Comparison of ENCODE assay signal across 24 cellular contexts in the genomic region with DNA sequence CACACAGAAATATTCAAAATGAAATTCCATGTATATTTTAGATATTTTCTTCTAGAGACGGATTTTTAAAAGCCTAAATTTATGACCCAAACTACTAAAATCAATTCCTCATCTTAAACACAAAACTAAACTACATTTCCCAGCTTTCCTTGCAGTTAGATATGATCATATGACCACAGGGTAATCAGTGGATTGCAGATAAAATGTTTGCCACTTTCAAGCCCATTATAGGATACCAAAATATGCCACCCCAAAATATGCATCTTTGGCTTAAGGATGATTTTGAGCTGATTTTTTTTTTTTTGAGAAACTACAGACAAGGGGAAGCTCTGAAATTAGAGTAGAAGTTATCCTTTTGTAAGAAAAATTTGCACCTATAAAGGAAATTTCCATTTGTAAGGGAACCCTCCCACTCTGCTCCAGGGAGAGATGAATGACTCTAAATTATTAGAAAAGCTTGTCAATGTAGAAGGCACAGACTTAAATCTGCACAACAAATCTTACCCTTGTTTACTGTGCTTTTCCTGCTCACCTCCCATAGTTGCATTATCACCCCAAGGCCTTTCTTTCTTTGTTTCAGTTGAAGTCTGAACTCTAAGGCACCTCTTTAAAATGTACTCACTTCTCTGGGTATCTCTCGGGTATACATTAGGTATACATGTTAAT.
"Had no signal": no experiment of that assay in that cellular context is flagged by ENCODE, and none has a peak within 500 bp of the region (broad histone marks: within the 10 kb centered on the region; RNA-seq: fewer than 3 reads in every experiment).

No MANE protein-coding gene starts in this region.

- H3K36me3 Mint-ChIP-seq: activated naive CD8-positive, alpha-beta T cell treated with anti-CD3 and anti-CD28 coated beads, Interleukin-2, amount 10 ng/mL, durations not matched to agents 7 days and 5 days; natural killer cell; type B pancreatic cell had no signal

- H3K4me3 ChIP-seq: coronary artery, gastroesophageal sphincter, heart left ventricle, pancreas, psoas muscle, right atrium auricular region, thoracic aorta had no signal

- H3K27me3 Mint-ChIP-seq: activated CD4-positive, alpha-beta memory T cell treated with anti-CD3 and anti-CD28 coated beads, Interleukin-2, amount 10 ng/mL, durations not matched to agents 7 days and 5 days; activated CD4-positive, alpha-beta T cell treated with anti-CD3 and anti-CD28 coated beads, Interleukin-2, amount 10 ng/mL, durations not matched to agents 24 days and 14 days; activated naive CD8-positive, alpha-beta T cell treated with anti-CD3 and anti-CD28 coated beads, Interleukin-2, amount 10 ng/mL, durations not matched to agents 7 days and 5 days; type B pancreatic cell had no signal

- H3K4me3 Mint-ChIP-seq: activated CD4-positive, alpha-beta memory T cell treated with anti-CD3 and anti-CD28 coated beads, Interleukin-2, amount 10 ng/mL, durations not matched to agents 7 days and 5 days; activated CD4-positive, alpha-beta T cell treated with anti-CD3 and anti-CD28 coated beads, Interleukin-2, amount 10 ng/mL, durations not matched to agents 24 days and 14 days; activated naive CD4-positive, alpha-beta T cell treated with anti-CD3 and anti-CD28 coated beads for 36 hours; activated naive CD8-positive, alpha-beta T cell treated with anti-CD3 and anti-CD28 coated beads, Interleukin-2, amount 10 ng/mL, durations not matched to agents 7 days and 5 days; activated T-cell treated with anti-CD3 and anti-CD28 coated beads, Interleukin-2, amount 50 U/mL, for 72 hours; natural killer cell; T-helper 1 cell treated with Interleukin-12 subunit alpha and Interleukin-12 subunit beta and Interleukin-4 antibody, amounts not matched to agents 30 μg/mL and 1 μg/mL, for 36 hours; type B pancreatic cell had no signal

- DNase-seq: activated CD4-positive, alpha-beta memory T cell treated with anti-CD3 and anti-CD28 coated beads, Interleukin-2, amount 10 ng/mL, durations not matched to agents 7 days and 5 days; activated CD4-positive, alpha-beta T cell treated with anti-CD3 and anti-CD28 coated beads, Interleukin-2, amount 10 ng/mL, durations not matched to agents 24 days and 14 days; activated effector memory CD4-positive, alpha-beta T cell treated with Interleukin-2 at 50 U/mL for 16 hours; activated naive CD4-positive, alpha-beta T cell treated with anti-CD3 and anti-CD28 coated beads for 36 hours; activated naive CD8-positive, alpha-beta T cell treated with anti-CD3 and anti-CD28 coated beads, Interleukin-2, amount 10 ng/mL, durations not matched to agents 7 days and 5 days; activated T-cell treated with anti-CD3 and anti-CD28 coated beads, Interleukin-2, amount 50 U/mL, for 72 hours; amygdala; cerebellar nuclear complex; heart left ventricle; midbrain; natural killer cell; pancreas; psoas muscle; stimulated activated CD4-positive, alpha-beta T cell treated with anti-CD3 and anti-CD28 coated beads, Interleukin-4, amount 100 ng/mL, for 24 hours; stimulated activated naive CD4-positive, alpha-beta T cell treated with Interleukin-2 at 50 U/mL for 16 hours; T1000 had no signal

- H3K4me1 ChIP-seq: gastroesophageal sphincter, heart left ventricle, pancreas, psoas muscle, right atrium auricular region had no signal

- ATAC-seq: activated CD4-positive, CD25-positive, alpha-beta regulatory T cell treated with anti-CD3 and anti-CD28 coated beads, Interleukin-2, amount 50 U/mL, for 24 hours; activated T-cell treated with anti-CD3 and anti-CD28 coated beads, Interleukin-2, amount 50 U/mL, for 72 hours; gastroesophageal sphincter; heart left ventricle; natural killer cell; pancreas; psoas muscle had no signal

- H3K9me3 ChIP-seq: pancreas, psoas muscle, thoracic aorta had no signal

- H3K36me3 ChIP-seq: gastroesophageal sphincter, heart left ventricle, pancreas, right atrium auricular region, thoracic aorta had no signal

- H3K27me3 ChIP-seq: gastroesophageal sphincter, heart left ventricle, pancreas, right atrium auricular region had no signal

- H3K27ac Mint-ChIP-seq: activated CD4-positive, alpha-beta memory T cell treated with anti-CD3 and anti-CD28 coated beads, Interleukin-2, amount 10 ng/mL, durations not matched to agents 7 days and 5 days; activated CD4-positive, alpha-beta T cell treated with anti-CD3 and anti-CD28 coated beads, Interleukin-2, amount 10 ng/mL, durations not matched to agents 24 days and 14 days; activated naive CD4-positive, alpha-beta T cell treated with anti-CD3 and anti-CD28 coated beads for 36 hours; activated naive CD8-positive, alpha-beta T cell treated with anti-CD3 and anti-CD28 coated beads, Interleukin-2, amount 10 ng/mL, durations not matched to agents 7 days and 5 days; activated T-cell treated with anti-CD3 and anti-CD28 coated beads, Interleukin-2, amount 50 U/mL, for 72 hours; natural killer cell; T-helper 1 cell treated with Interleukin-12 subunit alpha and Interleukin-12 subunit beta and Interleukin-4 antibody, amounts not matched to agents 30 μg/mL and 1 μg/mL, for 36 hours; type B pancreatic cell had no signal

- H3K4me1 Mint-ChIP-seq: activated CD4-positive, alpha-beta memory T cell treated with anti-CD3 and anti-CD28 coated beads, Interleukin-2, amount 10 ng/mL, durations not matched to agents 7 days and 5 days; activated CD4-positive, alpha-beta T cell treated with anti-CD3 and anti-CD28 coated beads, Interleukin-2, amount 10 ng/mL, durations not matched to agents 24 days and 14 days; activated naive CD8-positive, alpha-beta T cell treated with anti-CD3 and anti-CD28 coated beads, Interleukin-2, amount 10 ng/mL, durations not matched to agents 7 days and 5 days; natural killer cell had no signal

- H3K9me3 Mint-ChIP-seq: activated CD4-positive, alpha-beta T cell treated with anti-CD3 and anti-CD28 coated beads, Interleukin-2, amount 10 ng/mL, durations not matched to agents 24 days and 14 days; activated naive CD8-positive, alpha-beta T cell treated with anti-CD3 and anti-CD28 coated beads, Interleukin-2, amount 10 ng/mL, durations not matched to agents 7 days and 5 days; activated T-cell treated with anti-CD3 and anti-CD28 coated beads, Interleukin-2, amount 50 U/mL, for 72 hours; T-helper 1 cell treated with Interleukin-12 subunit alpha and Interleukin-12 subunit beta and Interleukin-4 antibody, amounts not matched to agents 30 μg/mL and 1 μg/mL, for 36 hours; type B pancreatic cell had no signal

- H3K27ac ChIP-seq: coronary artery, epithelial cell of prostate, gastroesophageal sphincter, heart left ventricle, pancreas, psoas muscle, right atrium auricular region, thoracic aorta had no signal
